In the genomic region with DNA sequence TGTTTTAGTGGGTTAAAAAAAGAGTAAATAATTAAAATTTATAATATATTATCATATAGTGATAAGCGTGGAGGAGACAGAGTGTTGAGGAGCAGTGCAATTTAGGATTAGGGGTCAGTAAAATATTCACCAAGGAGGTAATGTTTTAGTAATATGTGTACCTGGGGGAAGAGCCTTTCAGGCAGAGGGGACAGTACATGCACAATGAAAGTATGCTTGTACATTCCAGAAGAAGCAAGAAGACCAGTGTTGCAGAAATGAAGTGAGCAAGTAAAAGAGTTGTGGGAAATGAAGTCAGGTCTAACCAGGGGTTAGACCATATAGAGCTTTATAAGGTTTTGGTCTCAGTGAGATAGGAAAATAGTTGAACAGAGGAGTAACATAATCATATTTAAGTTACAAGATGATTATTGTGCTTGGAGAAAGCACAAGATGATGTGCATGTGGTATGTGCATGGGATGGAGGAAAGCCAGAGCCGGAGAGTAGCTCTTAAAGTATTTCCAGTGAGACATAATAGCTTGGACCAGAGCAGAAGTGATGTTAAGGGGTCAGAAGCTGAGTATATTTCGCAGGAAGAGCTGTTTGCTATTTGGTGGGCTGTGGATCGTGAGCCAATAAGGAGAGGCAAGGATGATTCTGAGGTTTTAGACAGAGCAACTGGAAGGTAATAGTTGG, we compare ENCODE assay signal across 1 cellular context.
TF ChIP-seq lines count a peak whose summit lies in the region.

No MANE protein-coding gene starts in this region.

TF ChIP-seq in GM12878, 131 proteins besides CTCF, POLR2A, EP300 and RAD21 (continued from another document):
- TF ChIP-seq JUNB (IDR thresholded peaks at IDR 0.05) (no peak), ATF7 (IDR thresholded peaks at IDR 0.05; ENCODE audit: low read depth) (no peak), PML (IDR thresholded peaks at IDR 0.05; ENCODE audit: low read length) (no peak), KLF5 (IDR thresholded peaks at IDR 0.05; ENCODE audit: partially characterized antibody) (no peak), IKZF2 (IDR thresholded peaks at IDR 0.05) (no peak), NRF1 (conservative IDR thresholded peaks at IDR 0.05; ENCODE audit: low read depth, low read length) (no peak), SREBF1 (IDR thresholded peaks at IDR 0.05; ENCODE audit: low read length) (no peak), ESRRA (IDR thresholded peaks at IDR 0.05; ENCODE audit: low read length) (no peak), BCLAF1 (IDR thresholded peaks at IDR 0.05) (no peak), RUNX3 (IDR thresholded peaks at IDR 0.05; ENCODE audit: low read length) (no peak), HDAC6 (IDR thresholded peaks at IDR 0.05; ENCODE audit: unreplicated experiment) (no peak), KDM1A (IDR thresholded peaks at IDR 0.05; ENCODE audit: borderline replicate concordance) (no peak), ZZZ3 (IDR thresholded peaks at IDR 0.05; ENCODE audit: control insufficient read depth, insufficient read length, low read depth) (no peak), E2F4 (IDR thresholded peaks at IDR 0.05; ENCODE audit: low read depth, low read length) (no peak)
TF ChIP-seq in GM12878: peak in this region for 0.
